8 cellular contexts compared by ENCODE assay signal in the genomic region with DNA sequence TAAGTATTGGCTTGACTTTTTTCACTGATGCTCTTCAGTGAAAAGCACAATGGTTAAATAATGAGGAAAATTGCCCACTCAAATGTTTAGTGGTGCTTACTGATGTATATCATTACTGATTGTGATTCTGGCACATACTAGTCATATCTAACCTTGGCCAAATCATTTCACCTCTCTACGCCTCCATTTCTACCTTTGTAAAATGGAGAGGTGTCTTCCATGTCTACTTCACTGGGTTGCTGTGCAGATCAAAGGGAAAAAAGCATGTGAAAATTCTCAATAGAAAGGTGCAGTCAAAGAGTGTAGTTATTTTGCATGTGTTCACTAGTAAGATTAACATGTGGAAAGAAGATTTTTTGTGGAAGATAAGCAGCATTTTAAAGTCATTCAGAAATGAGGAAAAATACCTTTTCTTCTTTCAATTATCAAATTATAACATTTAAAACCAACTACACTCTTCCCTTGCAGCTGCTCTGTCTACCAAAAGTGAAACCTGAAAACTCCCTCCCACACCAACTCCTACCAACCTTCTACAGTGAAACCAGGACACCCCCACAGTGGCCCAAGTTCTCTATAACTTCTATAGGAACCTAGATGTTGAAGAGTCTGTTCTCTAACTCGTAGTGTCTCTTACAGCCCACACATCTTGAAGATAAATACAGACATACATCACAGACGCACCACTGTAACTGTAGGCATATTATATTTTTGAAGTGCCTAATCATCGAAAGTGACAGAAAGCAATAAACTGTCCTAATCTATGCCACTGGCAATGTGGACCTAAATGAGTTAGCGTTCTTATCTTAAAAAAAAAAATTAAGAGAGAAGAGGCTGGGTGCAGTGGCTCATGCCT. TPM values are rescaled to one million over a fixed set of nuclear protein-coding genes. Genes with fewer than 3 reads are reported as not detected.
DNase-seq lines count a peak whose midpoint lies in the region; ATAC-seq and TF ChIP-seq lines count a peak whose summit lies in the region.

No MANE protein-coding gene starts in this region.

- no peaks in the 10 kb centered on the region for H3K9me3 ChIP-seq in Peyer's patch
- H3K9me3 ChIP-seq in esophagus squamous epithelium, result no peaks in the 10 kb centered on the region
- H3K9me3 ChIP-seq in hepatocyte (ENCODE audit: low read depth), result no peaks in the 10 kb centered on the region

- intact Hi-C loops in esophagus squamous epithelium (cut with DNase I), result loop anchor here (10.0 kb wide), 1 partner anchor 329 kb away; the partner anchor contains the start of gene CCDC80

- no peaks in the 10 kb centered on the region for H3K36me3 ChIP-seq in Peyer's patch
- no peaks in the 10 kb centered on the region for H3K36me3 ChIP-seq in esophagus squamous epithelium
- H3K36me3 ChIP-seq in hepatocyte (replicated peaks; ENCODE audit: insufficient read depth, low read depth), result no peaks in the 10 kb centered on the region

- H3K4me3 ChIP-seq in Peyer's patch (peak overlapping the region; percentile 9 to 37 (median 29)), esophagus squamous epithelium (peak overlapping the region; percentile 13 to 59 (median 38)), hepatocyte (no peak overlapping the region)

- H3K4me2 ChIP-seq in hepatocyte, result no peak overlapping the region

- H3K27me3 ChIP-seq in Peyer's patch (no peaks in the 10 kb centered on the region), esophagus squamous epithelium (no peaks in the 10 kb centered on the region), hepatocyte (peaks cover 6% of the 10 kb centered on the region)

- H3K9me2 ChIP-seq in hepatocyte (replicated peaks; ENCODE audit: insufficient read depth), result no peaks in the 10 kb centered on the region

- H3K79me2 ChIP-seq in hepatocyte, result no peaks in the 10 kb centered on the region

- H2AFZ ChIP-seq in hepatocyte, result no peak overlapping the region

- no peaks in the 10 kb centered on the region for H4K20me1 ChIP-seq in hepatocyte (ENCODE audit: insufficient read depth, poor library complexity, severe bottlenecking)

- no peak for TF ChIP-seq CTCF in Peyer's patch (IDR thresholded peaks at IDR 0.05)
- TF ChIP-seq CTCF in esophagus squamous epithelium (IDR thresholded peaks at IDR 0.05), result no peak
- no peak for TF ChIP-seq CTCF in hepatocyte (IDR thresholded peaks at IDR 0.05; ENCODE audit: poor library complexity)
- no peak for TF ChIP-seq CTCF in omental fat pad (IDR thresholded peaks at IDR 0.05)

- ATAC-seq in GM18909 (IDR thresholded peaks at IDR 0.05; ENCODE audit: poor library complexity, unreplicated experiment) (peak; percentile 92), HG02798 (IDR thresholded peaks at IDR 0.05; ENCODE audit: poor library complexity, unreplicated experiment) (peak; percentile 88), omental fat pad (ENCODE audit: low FRiP score) (no peak)

- no peaks in the 10 kb centered on the region for H3K4me1 ChIP-seq in Peyer's patch
- H3K4me1 ChIP-seq in esophagus squamous epithelium, result peaks cover 0 to 43% (median 3%) of the 10 kb centered on the region in 3 donors
- no peaks in the 10 kb centered on the region for H3K4me1 ChIP-seq in hepatocyte (ENCODE audit: insufficient read depth)

- 28 to 40% methylated on average over 5 of the region's 5 CpGs for WGBS in esophagus squamous epithelium, 2 donors
- 80% methylated on average over 5 of the region's 5 CpGs for WGBS in hepatocyte (ENCODE audit: low lambda C conversion rate, missing lambda C conversion rate)

- H3K27ac ChIP-seq in Peyer's patch (peak overlapping the region; percentile 33 to 66 (median 56)), esophagus squamous epithelium (peak overlapping the region; percentile 6 to 76 (median 70)), hepatocyte (no peak overlapping the region)

- DNase-seq in Peyer's patch (peak in 2 of 3 donors; percentile 50 to 61), esophagus squamous epithelium (lab: John Stamatoyannopoulos, UW) (no peak), hepatocyte (ENCODE audit: low spot score) (no peak), pons (ENCODE audit: low spot score) (no peak), omental fat pad (ENCODE audit: low spot score) (no peak), GF-D8 (lab: John Stamatoyannopoulos, UW) (no peak)

- TF ChIP-seq POLR2A in Peyer's patch (IDR thresholded peaks at IDR 0.05), result no peak
- TF ChIP-seq POLR2A in esophagus squamous epithelium (IDR thresholded peaks at IDR 0.05), result no peak

RNA-seq across cellular contexts. Expression of gene CD200R1, which starts 1.4 kb away (rescaled TPM):
- 1 to 10 TPM in 1 of 4 donors, under 1 TPM in 1, not detected in 2; 0.88 to 1.3 TPM for total RNA-seq in Peyer's patch
- 1 to 10 TPM; 2.9 to 9.6 (median 4.3) TPM for total RNA-seq in esophagus squamous epithelium
- 0.20 and 0.93 TPM in 2 replicates for total RNA-seq in hepatocyte
- polyA plus RNA-seq in hepatocyte, result 0.45 TPM in 1 of 2 replicates, not detected in the other
- 1 to 10 TPM; 1.1 to 4.3 (median 3.0) TPM for total RNA-seq in omental fat pad

RNA-seq across cellular contexts. Expression of gene GTPBP8, which starts 17.2 kb away (rescaled TPM):
- total RNA-seq in Peyer's patch (10 to 100 TPM; 27.9 to 43.7 (median 33.5) TPM), esophagus squamous epithelium (10 to 100 TPM; 18.8 to 26.7 (median 20.8) TPM), hepatocyte (19.1 and 21.5 TPM in 2 replicates), omental fat pad (10 to 100 TPM; 13.9 to 21.6 (median 17.2) TPM)
- polyA plus RNA-seq in hepatocyte, result 9.0 and 11.8 TPM in 2 replicates

Comparison
In these comparisons a context has a peak if more than half of its experiments do, and no peak if none do; other contexts are left out.
1. DNase-seq: peak in Peyer's patch (2 of 3); none in esophagus squamous epithelium (single experiment), hepatocyte (single experiment), pons (single experiment), omental fat pad (single experiment) and GF-D8 (single experiment).